1 cellular context compared by ENCODE assay signal in the genomic region with DNA sequence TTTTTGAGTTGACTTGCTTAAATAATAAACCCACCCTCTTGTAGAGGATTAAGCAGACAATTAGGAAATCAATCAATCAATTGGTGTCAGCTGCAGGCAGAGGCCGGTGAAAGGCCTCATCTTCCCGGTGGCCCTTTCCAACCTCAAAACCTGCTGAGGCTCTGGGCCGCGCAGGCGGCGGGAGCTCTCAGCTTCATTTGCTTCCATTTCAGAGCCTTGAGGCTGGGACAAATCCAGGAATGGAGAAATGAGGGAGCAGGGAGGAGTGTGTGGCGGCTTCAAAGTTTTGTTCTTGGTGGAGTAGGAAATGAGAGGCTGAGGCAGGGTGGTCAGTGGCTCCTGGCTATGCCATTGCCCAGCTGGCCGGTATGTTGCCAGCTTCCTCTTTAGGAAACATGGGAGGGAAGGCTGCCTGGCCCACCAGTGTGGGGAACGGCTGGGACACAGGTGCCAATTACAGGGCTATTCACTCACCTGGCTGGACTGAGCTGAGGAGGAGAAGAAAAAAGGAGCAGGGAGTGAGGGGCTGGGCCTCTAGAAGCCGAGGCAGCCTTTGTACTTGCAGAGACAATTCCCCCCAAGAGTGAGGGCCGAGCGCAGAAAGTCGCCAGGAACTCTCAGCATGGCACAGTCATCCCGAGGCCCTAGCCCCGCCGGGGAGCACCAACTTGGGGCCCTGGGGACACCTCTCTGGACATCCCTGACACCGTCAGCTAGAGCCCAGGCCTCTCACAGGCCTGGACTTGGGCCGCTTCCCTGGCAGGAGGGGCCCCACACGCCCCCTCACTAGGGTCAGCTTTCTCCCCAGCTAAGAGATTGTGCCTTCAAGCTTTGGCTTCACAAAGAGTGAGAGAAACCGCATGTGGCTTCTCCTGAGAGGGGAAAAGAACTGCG.
TF ChIP-seq lines count a peak whose summit lies in the region.

No MANE protein-coding gene starts in this region.

TF ChIP-seq in HEK293T, 16 proteins besides CTCF, POLR2A, EP300 and RAD21 (continued from another document):
- no peak for TF ChIP-seq FOXA1 (IDR thresholded peaks at IDR 0.05)
